10 cellular contexts compared by ENCODE assay signal in the genomic region with DNA sequence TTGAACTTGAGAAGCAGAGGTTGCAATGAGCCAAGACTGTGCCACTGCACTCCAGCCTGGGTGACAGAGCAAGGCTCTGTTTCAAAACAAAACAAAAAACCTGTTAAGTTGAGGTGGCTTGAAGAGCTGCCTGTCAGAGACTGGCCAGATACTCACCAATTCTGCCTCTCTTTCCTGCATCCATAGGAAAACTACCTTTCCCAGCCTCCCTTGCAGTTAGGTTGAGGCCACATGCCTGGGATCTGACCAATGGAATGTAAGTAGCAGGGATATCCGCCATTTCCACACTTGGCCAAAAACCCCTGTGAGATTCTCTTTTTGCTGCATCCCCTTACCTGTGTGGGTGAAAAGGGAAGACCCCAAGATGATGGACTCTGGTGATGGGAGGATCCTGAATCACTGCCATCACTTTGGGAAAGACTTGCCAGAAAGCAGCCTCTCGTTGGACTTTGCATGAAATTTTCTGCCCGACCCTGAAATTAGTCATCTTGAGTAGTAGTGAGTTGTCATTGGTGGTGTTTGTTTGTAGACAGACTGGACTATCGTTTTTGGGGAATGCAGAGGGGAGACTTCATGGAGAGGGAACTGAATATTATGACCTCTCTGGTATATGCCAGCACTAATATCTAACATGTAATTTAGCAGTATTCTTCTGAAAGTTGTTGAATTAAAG. TPM values are rescaled to one million over a fixed set of nuclear protein-coding genes. Genes with fewer than 3 reads are reported as not detected.
DNase-seq lines count a peak whose midpoint lies in the region; ATAC-seq, FAIRE-seq and TF ChIP-seq lines count a peak whose summit lies in the region.
"Had no signal": no experiment of that assay in that cellular context is flagged by ENCODE, and none has a peak within 500 bp of the region (broad histone marks: within the 10 kb centered on the region; RNA-seq: fewer than 3 reads in every experiment).

No MANE protein-coding gene starts in this region.

- FAIRE-seq in HepG2 (lab: Jason Lieb, UNC): no peak

- intact Hi-C loops in HepG2 (cut with micrococcal nuclease; ENCODE audit: unreplicated experiment) (no loop called here), right lobe of liver (cut with DNase I) (no loop called here)

- no peaks in the 10 kb centered on the region for H3K27me3 Mint-ChIP-seq in T-helper 1 cell treated with Interleukin-12 subunit alpha and Interleukin-12 subunit beta and Interleukin-4 antibody, amounts not matched to agents 30 μg/mL and 1 μg/mL, for 36 hours (ENCODE audit: low read depth)

- peaks cover 10% of the 10 kb centered on the region for H3K9me3 Mint-ChIP-seq in T-helper 1 cell treated with Interleukin-12 subunit alpha and Interleukin-12 subunit beta and Interleukin-4 antibody, amounts not matched to agents 30 μg/mL and 1 μg/mL, for 36 hours

- H3K27ac ChIP-seq in HepG2 (ENCODE audit: extremely low read length, insufficient read depth, low read length) (no peak overlapping the region), right lobe of liver (no peak overlapping the region), epithelial cell of prostate (peak overlapping the region; percentile 44)

- no peaks in the 10 kb centered on the region for H4K20me1 ChIP-seq in HepG2 (ENCODE audit: insufficient read depth, low read length)

- peak overlapping the region; percentile 81 for H3K4me3 Mint-ChIP-seq in T-helper 1 cell treated with Interleukin-12 subunit alpha and Interleukin-12 subunit beta and Interleukin-4 antibody, amounts not matched to agents 30 μg/mL and 1 μg/mL, for 36 hours

- H3K36me3 ChIP-seq in HepG2 (replicated peaks in 1 of 2; ENCODE audit: control insufficient read depth in 1 of 2, insufficient read depth in 2 of 2, low read length in 2 of 2): no peaks in the 10 kb centered on the region
- H3K36me3 ChIP-seq in right lobe of liver: peaks cover 0 to 9% (median under 1%) of the 10 kb centered on the region in 4 donors

- CTCF ChIA-PET in HepG2 (lab: Yijun Ruan, JAX; ENCODE audit: low intra/inter-chr PET ratio, low total read pairs): no interaction called here

- no peak overlapping the region for H3K4me2 ChIP-seq in HepG2 (ENCODE audit: low read depth, low read length)

- H2AFZ ChIP-seq in HepG2 (ENCODE audit: low read length): no peak overlapping the region

- no peak for TF ChIP-seq POLR2A in HepG2 (IDR thresholded peaks at IDR 0.05; ENCODE audit: insufficient read depth in 1 of 2, low read depth in 2 of 2, low read length in 2 of 2)
- TF ChIP-seq POLR2A in right lobe of liver (IDR thresholded peaks at IDR 0.05): no peak

- TF ChIP-seq EP300 in HepG2 (IDR thresholded peaks at IDR 0.05; ENCODE audit: low read depth in 2 of 2, low read length in 2 of 2) (no peak), HepG2 (CRISPR knock-in tag; IDR thresholded peaks at IDR 0.05; ENCODE audit: borderline replicate concordance) (no peak)

- 59% methylated on average over 4 of the region's 4 CpGs for WGBS in HepG2 (ENCODE audit: low lambda C conversion rate)
- WGBS in right lobe of liver (ENCODE audit: insufficient coverage, low coverage, low lambda C conversion rate, missing lambda C conversion rate): 75% methylated on average over 2 of the region's 4 CpGs

- no peaks in the 10 kb centered on the region for H3K27me3 ChIP-seq in HepG2 (ENCODE audit: control insufficient read depth in 1 of 2, insufficient read depth in 2 of 2, low read length in 2 of 2)
- H3K27me3 ChIP-seq in right lobe of liver: no peaks in the 10 kb centered on the region
- H3K27me3 ChIP-seq: sigmoid colon had no signal

- H3K4me1 ChIP-seq in HepG2 (ENCODE audit: insufficient read depth, low read length) (peaks cover under 1% of the 10 kb centered on the region; the same call in 1 of the 2 replicates), right lobe of liver (no peaks in the 10 kb centered on the region)
- H3K4me1 ChIP-seq: sigmoid colon had no signal

- POLR2A ChIA-PET in HepG2 (lab: Yijun Ruan, JAX): no interaction called here

- no peak overlapping the region for H3K9ac ChIP-seq in HepG2 (ENCODE audit: insufficient read depth, low read depth, low read length)

- in situ Hi-C loops in HepG2 (cut with HindIII; ENCODE audit: extremely low pct_ligation_motif_present, low pct_unique_long_range_greater_than_20kb): no loop called here

- no peak overlapping the region for H3K4me3 ChIP-seq in HepG2 (replicated peaks in 1 of 3; ENCODE audit: insufficient read depth in 1 of 3, low read depth in 2 of 3, low read length in 3 of 3)
- no peak overlapping the region for H3K4me3 ChIP-seq in right lobe of liver
- H3K4me3 ChIP-seq: sigmoid colon had no signal

- ATAC-seq in HepG2 (no peak), right lobe of liver (no peak), HG02763 (IDR thresholded peaks at IDR 0.05; ENCODE audit: unreplicated experiment) (no peak), HG02973 (IDR thresholded peaks at IDR 0.05; ENCODE audit: unreplicated experiment) (no peak)

- H3K27ac Mint-ChIP-seq in T-helper 1 cell treated with Interleukin-12 subunit alpha and Interleukin-12 subunit beta and Interleukin-4 antibody, amounts not matched to agents 30 μg/mL and 1 μg/mL, for 36 hours: peak overlapping the region; percentile 97

- no peak for TF ChIP-seq CTCF in HepG2 (CRISPR knock-in tag; IDR thresholded peaks at IDR 0.05)
- no peak for TF ChIP-seq CTCF in right lobe of liver (IDR thresholded peaks at IDR 0.05)

- no peaks in the 10 kb centered on the region for H3K9me3 ChIP-seq in HepG2 (ENCODE audit: low read length)
- H3K9me3 ChIP-seq in right lobe of liver: no peaks in the 10 kb centered on the region
- H3K9me3 ChIP-seq: sigmoid colon had no signal

- DNase-seq in HepG2 (ENCODE audit: low spot score): no peak
- DNase-seq in right lobe of liver: no peak
- no peak for DNase-seq in epithelial cell of prostate (ENCODE audit: low read depth, low spot score)
- no peak for DNase-seq in NCI-H146 (lab: John Stamatoyannopoulos, UW)
- DNase-seq in NCI-H1436 (lab: John Stamatoyannopoulos, UW): no peak
- DNase-seq: COR-L47, sigmoid colon had no signal

- no peak for TF ChIP-seq RAD21 in HepG2 (CRISPR knock-in tag; IDR thresholded peaks at IDR 0.05)

- no TSS peak for BruUV-seq in HepG2 (replicated peaks; lab: Mats Ljungman, UMichigan)

- H3K4me1 Mint-ChIP-seq in T-helper 1 cell treated with Interleukin-12 subunit alpha and Interleukin-12 subunit beta and Interleukin-4 antibody, amounts not matched to agents 30 μg/mL and 1 μg/mL, for 36 hours (ENCODE audit: low read depth): peaks cover 74% of the 10 kb centered on the region

- peaks cover 59% of the 10 kb centered on the region for H3K36me3 Mint-ChIP-seq in T-helper 1 cell treated with Interleukin-12 subunit alpha and Interleukin-12 subunit beta and Interleukin-4 antibody, amounts not matched to agents 30 μg/mL and 1 μg/mL, for 36 hours (ENCODE audit: low read depth)

- no peaks in the 10 kb centered on the region for H3K79me2 ChIP-seq in HepG2 (ENCODE audit: insufficient read depth, low read length)

TF ChIP-seq in HepG2, 621 proteins besides CTCF, POLR2A, EP300 and RAD21:
- TF ChIP-seq JUND (CRISPR knock-in tag; IDR thresholded peaks at IDR 0.05): no peak
- peak; percentile 61 for TF ChIP-seq THAP11 (CRISPR knock-in tag; IDR thresholded peaks at IDR 0.05)
- peak; percentile 62 for TF ChIP-seq ZNF143 (CRISPR knock-in tag; IDR thresholded peaks at IDR 0.05)

RNA-seq across cellular contexts. Expression of a gene that starts 14.0 kb away (rescaled TPM):
- total RNA-seq in HepG2 (2016; rRNA removed; fragmentation: Illumina TruSeq; extraction: Trizol) (not detected in 2 replicates), right lobe of liver (under 1 TPM in 3 of 6 experiments, not detected in 3; 0.17 to 0.27 (median 0.19) TPM)
- total RNA-seq in HepG2 (2016; cell fraction: cytosol; rRNA removed; fragmentation: Illumina TruSeq; extraction: Trizol; ENCODE audit: low read depth): not detected in 2 replicates
- total RNA-seq in HepG2 (2016; cell fraction: insoluble cytoplasmic fraction; rRNA removed; fragmentation: Illumina TruSeq; extraction: Trizol): 0.11 TPM in 1 of 2 replicates, not detected in the other
- total RNA-seq in HepG2 (2016; cell fraction: membrane; rRNA removed; fragmentation: Illumina TruSeq; extraction: Trizol): 0.41 TPM in 1 of 2 replicates, not detected in the other
- not detected in 2 replicates for total RNA-seq in HepG2 (2016; cell fraction: nucleus; rRNA removed; fragmentation: Illumina TruSeq; extraction: Trizol)
- polyA plus RNA-seq in HepG2 (2011; rRNA removed): not detected in 2 replicates
- polyA plus RNA-seq in HepG2 (2011; cell fraction: cytosol; rRNA removed): not detected in 2 replicates
- 0.16 TPM in 1 of 2 replicates, not detected in the other for polyA plus RNA-seq in HepG2 (2011; cell fraction: nucleus; rRNA removed)
- polyA plus RNA-seq in HepG2 (2012): 0.17 and 0.20 TPM in 2 replicates
- polyA plus RNA-seq in HepG2 (2016; cell fraction: cytosol; fragmentation: Illumina TruSeq; extraction: Trizol; ENCODE audit: low read depth): not detected in 2 replicates
- not detected in 2 replicates for polyA plus RNA-seq in HepG2 (2016; cell fraction: insoluble cytoplasmic fraction; fragmentation: Illumina TruSeq; extraction: Trizol; ENCODE audit: low read depth)
- polyA plus RNA-seq in HepG2 (2016; cell fraction: membrane; fragmentation: Illumina TruSeq; extraction: Trizol; ENCODE audit: low read depth): not detected in 2 replicates
- polyA plus RNA-seq in HepG2 (2016; cell fraction: nucleus; fragmentation: Illumina TruSeq; extraction: Trizol; ENCODE audit: insufficient read depth, low read depth): not detected in 2 replicates
- polyA minus RNA-seq in HepG2 (2011; rRNA and poly(A)+ RNA removed; ENCODE audit: low replicate concordance): 0.10 and 0.19 TPM in 2 replicates
- not detected in 2 replicates for polyA minus RNA-seq in HepG2 (2011; cell fraction: cytosol; rRNA and poly(A)+ RNA removed)
- polyA minus RNA-seq in HepG2 (2011; cell fraction: nucleus; rRNA and poly(A)+ RNA removed): not detected in 2 replicates
